Comparison of ENCODE assay signal across 17 cellular contexts in the genomic region with DNA sequence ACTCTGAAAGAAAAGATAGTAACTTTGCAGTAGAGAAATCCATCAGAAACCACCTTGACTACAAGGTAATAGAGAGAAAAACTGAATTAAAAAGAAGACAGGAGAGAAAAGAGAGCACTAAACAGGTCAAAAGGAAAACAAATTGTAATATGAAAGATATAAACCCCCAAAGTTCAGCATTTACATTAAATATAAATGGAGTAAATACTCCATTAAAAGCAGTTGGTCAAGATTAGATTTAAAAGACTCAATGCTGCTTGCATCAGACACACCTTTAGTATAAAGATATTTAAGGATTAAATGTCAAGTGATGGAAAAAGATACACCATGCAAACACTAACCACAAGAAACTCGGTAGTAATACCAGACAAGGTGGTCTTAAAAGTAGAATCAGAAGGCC.
DNase-seq lines count a peak whose midpoint lies in the region; ATAC-seq and TF ChIP-seq lines count a peak whose summit lies in the region.
"Had no signal": no experiment of that assay in that cellular context is flagged by ENCODE, and none has a peak within 500 bp of the region (broad histone marks: within the 10 kb centered on the region; RNA-seq: fewer than 3 reads in every experiment).

No MANE protein-coding gene starts in this region.

- H4K20me1 ChIP-seq in PC-3 (ENCODE audit: low read length) (no peaks in the 10 kb centered on the region), hepatocyte (ENCODE audit: insufficient read depth, poor library complexity, severe bottlenecking) (no peaks in the 10 kb centered on the region), MM.1S (ENCODE audit: insufficient read depth, low read length) (no peaks in the 10 kb centered on the region)

- H3K9me2 ChIP-seq in PC-3 (replicated peaks; ENCODE audit: low read length), result no peaks in the 10 kb centered on the region
- no peaks in the 10 kb centered on the region for H3K9me2 ChIP-seq in hepatocyte (replicated peaks; ENCODE audit: insufficient read depth)
- no peaks in the 10 kb centered on the region for H3K9me2 ChIP-seq in MM.1S (replicated peaks; ENCODE audit: insufficient read depth, low read length)

- H3K9ac ChIP-seq in PC-3 (ENCODE audit: low read length), result no peak overlapping the region
- no peak overlapping the region for H3K9ac ChIP-seq in MM.1S (ENCODE audit: low read length)

- H3K27me3 ChIP-seq in PC-3 (ENCODE audit: low read length), result no peaks in the 10 kb centered on the region
- no peaks in the 10 kb centered on the region for H3K27me3 ChIP-seq in hepatocyte
- H3K27me3 ChIP-seq in body of pancreas, result no peaks in the 10 kb centered on the region
- no peaks in the 10 kb centered on the region for H3K27me3 ChIP-seq in MM.1S (replicated peaks; ENCODE audit: insufficient read depth, low read length)

- TF ChIP-seq CTCF in HEK293 (tag by site-specific recombination; IDR thresholded peaks at IDR 0.05) (no peak), PC-3 (conservative IDR thresholded peaks at IDR 0.05; ENCODE audit: low read depth, low read length) (no peak), hepatocyte (IDR thresholded peaks at IDR 0.05; ENCODE audit: poor library complexity) (no peak), body of pancreas (IDR thresholded peaks at IDR 0.05) (no peak), MM.1S (IDR thresholded peaks at IDR 0.05; ENCODE audit: low read length) (no peak)

- POLR2A ChIA-PET in HEK293 (lab: Yijun Ruan, JAX), result no interaction called here
- POLR2A ChIA-PET in PC-3 (lab: Charles Lee; ENCODE audit: unreplicated experiment), result no interaction called here

- no peak overlapping the region for H3K4me3 ChIP-seq in HEK293 (ENCODE audit: low read depth, low read length)
- 0 out of 2 replicates have a peak overlapping the region, but pooled peaks have one; percentile 31 for H3K4me3 ChIP-seq in PC-3 (ENCODE audit: low read length)
- no peak overlapping the region for H3K4me3 ChIP-seq in hepatocyte
- no peak overlapping the region for H3K4me3 ChIP-seq in body of pancreas
- H3K4me3 ChIP-seq in MM.1S (ENCODE audit: low read length), result no peak overlapping the region
- H3K4me3 ChIP-seq: GM23338 had no signal

- BruUV-seq in PC-3 (replicated peaks; lab: Mats Ljungman, UMichigan), result no TSS peak

- intact Hi-C loops in PC-3 (cut with micrococcal nuclease), result no loop called here
- intact Hi-C loops in body of pancreas (cut with DNase I), result no loop called here

- ATAC-seq in PC-3 (no peak), body of pancreas (no peak)
- ATAC-seq: GM23338, HCT116 had no signal

- peaks cover 6% of the 10 kb centered on the region for H3F3A ChIP-seq in PC-3 (ENCODE audit: low read length, unreplicated experiment)
- no peaks in the 10 kb centered on the region for H3F3A ChIP-seq in MM.1S (ENCODE audit: insufficient read depth, low read length)

- H3K36me3 ChIP-seq in HEK293 (ENCODE audit: control insufficient read depth in 2 of 2, insufficient read depth in 1 of 2, low read length in 2 of 2), result no peaks in the 10 kb centered on the region
- no peaks in the 10 kb centered on the region for H3K36me3 ChIP-seq in PC-3 (ENCODE audit: low read depth, low read length)
- no peaks in the 10 kb centered on the region for H3K36me3 ChIP-seq in hepatocyte (replicated peaks; ENCODE audit: insufficient read depth, low read depth)
- no peaks in the 10 kb centered on the region for H3K36me3 ChIP-seq in body of pancreas (replicated peaks in 1 of 2; ENCODE audit: insufficient read depth in 1 of 2, low read depth in 2 of 2)
- H3K36me3 ChIP-seq in MM.1S (replicated peaks; ENCODE audit: insufficient read depth, low read length), result no peaks in the 10 kb centered on the region

- H3K4me2 ChIP-seq in PC-3 (ENCODE audit: low read length) (0 out of 2 replicates have a peak overlapping the region, but pooled peaks have one; percentile 16), hepatocyte (peak overlapping the region; percentile 18), MM.1S (ENCODE audit: low read depth, low read length) (no peak overlapping the region)
- H3K4me2 ChIP-seq: GM23338 had no signal

- DNase-seq in PC-3, result no peak
- DNase-seq in hepatocyte (ENCODE audit: low spot score), result no peak
- DNase-seq in body of pancreas, result no peak
- no peak for DNase-seq in stimulated activated CD4-positive, alpha-beta T cell treated with anti-CD3 and anti-CD28 coated beads, Interleukin-4, amount 100 ng/mL, for 4 hours
- DNase-seq in MM.1S, result no peak
- DNase-seq: C1 segment of cervical spinal cord; Calu3; CD4-positive, alpha-beta memory T cell; COR-L47; DMS53; DMS79 treated with DMSO at 0.1 percent for 48 hours; GF-D8; H9; HFFc6 had no signal

- H3K79me2 ChIP-seq in PC-3 (ENCODE audit: low read length) (no peaks in the 10 kb centered on the region; the same call in 1 of the 2 replicates), hepatocyte (peaks cover 8% of the 10 kb centered on the region), MM.1S (ENCODE audit: low read length) (no peaks in the 10 kb centered on the region)

- no peaks in the 10 kb centered on the region for H3K9me3 ChIP-seq in HEK293 (ENCODE audit: control insufficient read depth, insufficient read depth, low read depth, low read length)
- H3K9me3 ChIP-seq in PC-3 (ENCODE audit: low read length), result no peaks in the 10 kb centered on the region
- H3K9me3 ChIP-seq in hepatocyte (ENCODE audit: low read depth), result no peaks in the 10 kb centered on the region
- H3K9me3 ChIP-seq in body of pancreas, result no peaks in the 10 kb centered on the region
- no peaks in the 10 kb centered on the region for H3K9me3 ChIP-seq in MM.1S (replicated peaks; ENCODE audit: insufficient read depth, low read length)

- WGBS in hepatocyte (ENCODE audit: low lambda C conversion rate, missing lambda C conversion rate), result 95% methylated on average over 1 of the region's 1 CpG
- 83 to 96% methylated on average over 1 of the region's 1 CpG for WGBS in body of pancreas, 2 donors

- CTCF ChIA-PET in HEK293 (lab: Yijun Ruan, JAX), result interaction anchor here (0.7 to 1.1 kb wide), 2 partner anchors 10 to 90 kb away, joined by 3 to 5 read pairs; no protein-coding TSS in a partner anchor
- CTCF ChIA-PET in PC-3 (lab: Charles Lee), result no interaction called here

- H3K4me1 ChIP-seq in HEK293 (ENCODE audit: control insufficient read depth, insufficient read depth, low read length) (no peaks in the 10 kb centered on the region), PC-3 (ENCODE audit: insufficient read depth, low read length) (peaks cover 12% of the 10 kb centered on the region), hepatocyte (ENCODE audit: insufficient read depth) (no peaks in the 10 kb centered on the region), body of pancreas (no peaks in the 10 kb centered on the region), MM.1S (ENCODE audit: low read length) (no peaks in the 10 kb centered on the region)

- no peak for TF ChIP-seq POLR2A in body of pancreas (IDR thresholded peaks at IDR 0.05)

- H2AFZ ChIP-seq in PC-3 (ENCODE audit: low read length), result no peak overlapping the region
- H2AFZ ChIP-seq in hepatocyte, result no peak overlapping the region
- no peak overlapping the region for H2AFZ ChIP-seq in MM.1S (ENCODE audit: low read length)
- H2AFZ ChIP-seq: GM23338 had no signal

- H3K27ac ChIP-seq in HEK293 (ENCODE audit: extremely low read depth, low read depth, low read length) (no peak overlapping the region), PC-3 (ENCODE audit: low read length) (peak overlapping the region; percentile 87), hepatocyte (peak overlapping the region; percentile 17), body of pancreas (no peak overlapping the region), MM.1S (ENCODE audit: low read length) (no peak overlapping the region)

TF ChIP-seq in HEK293, 187 proteins besides CTCF, POLR2A, EP300 and RAD21:
- TF ChIP-seq ZNF211 (tag by site-specific recombination; IDR thresholded peaks at IDR 0.05; ENCODE audit: low read depth), result 0 out of 2 replicates have a peak, but pooled peaks have one; percentile 13
- TF ChIP-seq, protein P1, sequence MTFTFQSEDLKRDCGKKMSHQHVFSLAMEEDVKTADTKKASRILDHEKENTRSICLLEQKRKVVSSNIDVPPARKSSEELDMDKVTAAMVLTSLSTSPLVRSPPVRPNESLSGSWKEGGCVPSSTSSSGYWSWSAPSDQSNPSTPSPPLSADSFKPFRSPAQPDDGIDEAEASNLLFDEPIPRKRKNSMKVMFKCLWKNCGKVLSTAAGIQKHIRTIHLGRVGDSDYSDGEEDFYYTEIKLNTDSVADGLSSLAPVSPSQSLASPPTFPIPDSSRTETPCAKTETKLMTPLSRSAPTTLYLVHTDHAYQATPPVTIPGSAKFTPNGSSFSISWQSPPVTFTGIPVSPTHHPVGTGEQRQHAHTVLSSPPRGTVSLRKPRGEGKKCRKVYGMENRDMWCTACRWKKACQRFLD (tag by site-specific recombination; IDR thresholded peaks at IDR 0.05), result no peak

Comparison
In these comparisons a context has a peak if more than half of its experiments do, and no peak if none do; other contexts are left out.
1. H3K27ac ChIP-seq: peak in PC-3 (single experiment) and hepatocyte (single experiment); none in HEK293 (single experiment), body of pancreas (0 of 4) and MM.1S (single experiment).